2 cellular contexts compared by ENCODE assay signal in genomic region chr2:201777869-201778268, GRCh38.
TF ChIP-seq lines count a peak whose summit lies in the region.

No MANE protein-coding gene starts in this region.

TF ChIP-seq in HCT116, 20 proteins besides CTCF, POLR2A, EP300 and RAD21 (continued from another document):
- no peak for TF ChIP-seq POLR2AphosphoS5 (IDR thresholded peaks at IDR 0.05; ENCODE audit: low read depth, low read length)
- TF ChIP-seq SIN3A (IDR thresholded peaks at IDR 0.05; ENCODE audit: low read depth) = no peak
- no peak for TF ChIP-seq JUND (IDR thresholded peaks at IDR 0.05)
- no peak for TF ChIP-seq ELF1 (IDR thresholded peaks at IDR 0.05; ENCODE audit: borderline replicate concordance, low read depth)
- TF ChIP-seq SP1 (IDR thresholded peaks at IDR 0.05; ENCODE audit: low read depth) = no peak
- no peak for TF ChIP-seq YY1 (IDR thresholded peaks at IDR 0.05; ENCODE audit: extremely low read depth, insufficient replicate concordance, low read depth, low read length)

TF ChIP-seq in neural cell, 6 proteins besides CTCF, POLR2A, EP300 and RAD21 (continued from another document):
- no peak for TF ChIP-seq MXI1 (conservative IDR thresholded peaks at IDR 0.05; ENCODE audit: poor library complexity, severe bottlenecking)
- TF ChIP-seq SMC3 (conservative IDR thresholded peaks at IDR 0.05; ENCODE audit: poor library complexity) = no peak
- TF ChIP-seq POLR2AphosphoS5 (IDR thresholded peaks at IDR 0.05) = no peak
- no peak for TF ChIP-seq REST (IDR thresholded peaks at IDR 0.05; ENCODE audit: borderline replicate concordance)
